23 cellular contexts compared by ENCODE assay signal in genomic region chr14:83294941-83295340, GRCh38.
DNase-seq lines count a peak whose midpoint lies in the region; ATAC-seq and TF ChIP-seq lines count a peak whose summit lies in the region.
"Had no signal": no experiment of that assay in that cellular context is flagged by ENCODE, and none has a peak within 500 bp of the region (broad histone marks: within the 10 kb centered on the region; RNA-seq: fewer than 3 reads in every experiment).

No MANE protein-coding gene starts in this region.

- peak overlapping the region; percentile 46 for H2AFZ ChIP-seq in ACC112 (ENCODE audit: low read length, unreplicated experiment)

- no peak overlapping the region for H3K27ac ChIP-seq in ACC112 (ENCODE audit: low read depth, low read length)
- H3K27ac ChIP-seq: brain microvascular endothelial cell, dorsolateral prefrontal cortex, upper lobe of right lung had no signal

- no peak for TF ChIP-seq CTCF in HFFc6 (IDR thresholded peaks at IDR 0.05)
- no peak for TF ChIP-seq CTCF in CD14-positive monocyte (IDR thresholded peaks at IDR 0.05)

- H3K27me3 ChIP-seq in ACC112 (ENCODE audit: insufficient read depth, low read length) = no peaks in the 10 kb centered on the region
- H3K27me3 ChIP-seq: brain microvascular endothelial cell, dorsolateral prefrontal cortex, upper lobe of right lung had no signal

- H3K4me3 Mint-ChIP-seq in HFFc6 (peak overlapping the region; percentile 13; the same call in 1 of the 2 replicates), CD14-positive monocyte (no peak overlapping the region)
- H3K4me3 Mint-ChIP-seq: CD4-positive, CD25-positive, alpha-beta regulatory T cell; T-cell had no signal

- intact Hi-C loops in CD14-positive monocyte (cut with micrococcal nuclease) = no loop called here

- no peaks in the 10 kb centered on the region for H3K36me3 ChIP-seq in ACC112 (ENCODE audit: insufficient read depth, low read length)
- H3K36me3 ChIP-seq: brain microvascular endothelial cell, upper lobe of right lung had no signal

- H3K4me1 Mint-ChIP-seq in HFFc6 (ENCODE audit: low read depth) (peaks cover 10% of the 10 kb centered on the region; the same call in 1 of the 2 replicates), CD14-positive monocyte (peaks cover 9% of the 10 kb centered on the region)
- H3K4me1 Mint-ChIP-seq: T-cell had no signal

- H3K79me2 ChIP-seq in ACC112 (ENCODE audit: control insufficient read depth, insufficient read depth, low read length, unreplicated experiment) = no peaks in the 10 kb centered on the region

- no peaks in the 10 kb centered on the region for H3K4me1 ChIP-seq in ACC112 (ENCODE audit: control insufficient read depth, insufficient read depth, low read length, unreplicated experiment)
- H3K4me1 ChIP-seq: upper lobe of right lung had no signal

- no peaks in the 10 kb centered on the region for H3K36me3 Mint-ChIP-seq in HFFc6 (ENCODE audit: low read depth)
- H3K36me3 Mint-ChIP-seq in CD14-positive monocyte = no peaks in the 10 kb centered on the region
- H3K36me3 Mint-ChIP-seq: activated naive CD4-positive, alpha-beta T cell treated with anti-CD3 and anti-CD28 coated beads, Interleukin-2, amount 50 U/mL, for 72 hours; CD4-positive, CD25-positive, alpha-beta regulatory T cell; T-cell had no signal

- DNase-seq in HFFc6 (no peak), astrocyte of the hippocampus (ENCODE audit: low read depth, low spot score) (peak; percentile 34), kidney glomerular epithelial cell (lab: John Stamatoyannopoulos, UW) (peak; percentile 15), CD14-positive monocyte (ENCODE audit: low spot score) (no peak), AML-193 (lab: John Stamatoyannopoulos, UW) (no peak), middle frontal gyrus (ENCODE audit: extremely low spot score, low spot score) (no peak)
- DNase-seq: activated CD4-positive, alpha-beta T cell treated with anti-CD3 and anti-CD28 coated beads for 4 hours; brain microvascular endothelial cell; CD4-positive, CD25-positive, alpha-beta regulatory T cell; DMS53; dorsolateral prefrontal cortex; foreskin melanocyte; kidney; NCI-H2081 treated with DMSO at 0.1 percent for 48 hours; NCI-H524 treated with DMSO at 0.1 percent for 48 hours; occipital lobe; retina; stimulated activated CD8-positive, alpha-beta memory T cell treated with anti-CD3 and anti-CD28 coated beads, Interleukin-4, amount 100 ng/mL, for 48 hours; T-cell; upper lobe of right lung had no signal

- H3K27me3 Mint-ChIP-seq in HFFc6 (ENCODE audit: insufficient read depth) = no peaks in the 10 kb centered on the region
- no peaks in the 10 kb centered on the region for H3K27me3 Mint-ChIP-seq in CD14-positive monocyte (ENCODE audit: low read depth in 3 of 3)
- H3K27me3 Mint-ChIP-seq: CD4-positive, CD25-positive, alpha-beta regulatory T cell; T-cell had no signal

- H3K9me3 Mint-ChIP-seq in HFFc6 = no peaks in the 10 kb centered on the region; the same call in 1 of the 2 replicates
- peaks cover 0 to 14% (median 3%) of the 10 kb centered on the region in 7 donors for H3K9me3 Mint-ChIP-seq in CD14-positive monocyte

- H3K27ac Mint-ChIP-seq in HFFc6 (no peak overlapping the region; the same call in 1 of the 2 replicates), CD14-positive monocyte (no peak overlapping the region)
- H3K27ac Mint-ChIP-seq: activated naive CD4-positive, alpha-beta T cell treated with anti-CD3 and anti-CD28 coated beads, Interleukin-2, amount 50 U/mL, for 72 hours; CD4-positive, CD25-positive, alpha-beta regulatory T cell; T-cell had no signal

- ATAC-seq in GM19324 (IDR thresholded peaks at IDR 0.05; ENCODE audit: low FRiP score, unreplicated experiment) = no peak
- ATAC-seq: activated naive CD4-positive, alpha-beta T cell treated with anti-CD3 and anti-CD28 coated beads, Interleukin-2, amount 50 U/mL, for 72 hours; T-cell; upper lobe of right lung had no signal

- no peak overlapping the region for H3K4me3 ChIP-seq in ACC112 (ENCODE audit: low read depth, low read length)
- H3K4me3 ChIP-seq: dorsolateral prefrontal cortex, upper lobe of right lung had no signal

Comparison
In these comparisons a context has a peak if more than half of its experiments do, and no peak if none do; other contexts are left out.
1. DNase-seq: peak in astrocyte of the hippocampus (single experiment) and kidney glomerular epithelial cell (single experiment); none in HFFc6 (single experiment), CD14-positive monocyte (single experiment), AML-193 (0 of 2) and middle frontal gyrus (single experiment).